Comparison of ENCODE assay signal across 11 cellular contexts in the genomic region with DNA sequence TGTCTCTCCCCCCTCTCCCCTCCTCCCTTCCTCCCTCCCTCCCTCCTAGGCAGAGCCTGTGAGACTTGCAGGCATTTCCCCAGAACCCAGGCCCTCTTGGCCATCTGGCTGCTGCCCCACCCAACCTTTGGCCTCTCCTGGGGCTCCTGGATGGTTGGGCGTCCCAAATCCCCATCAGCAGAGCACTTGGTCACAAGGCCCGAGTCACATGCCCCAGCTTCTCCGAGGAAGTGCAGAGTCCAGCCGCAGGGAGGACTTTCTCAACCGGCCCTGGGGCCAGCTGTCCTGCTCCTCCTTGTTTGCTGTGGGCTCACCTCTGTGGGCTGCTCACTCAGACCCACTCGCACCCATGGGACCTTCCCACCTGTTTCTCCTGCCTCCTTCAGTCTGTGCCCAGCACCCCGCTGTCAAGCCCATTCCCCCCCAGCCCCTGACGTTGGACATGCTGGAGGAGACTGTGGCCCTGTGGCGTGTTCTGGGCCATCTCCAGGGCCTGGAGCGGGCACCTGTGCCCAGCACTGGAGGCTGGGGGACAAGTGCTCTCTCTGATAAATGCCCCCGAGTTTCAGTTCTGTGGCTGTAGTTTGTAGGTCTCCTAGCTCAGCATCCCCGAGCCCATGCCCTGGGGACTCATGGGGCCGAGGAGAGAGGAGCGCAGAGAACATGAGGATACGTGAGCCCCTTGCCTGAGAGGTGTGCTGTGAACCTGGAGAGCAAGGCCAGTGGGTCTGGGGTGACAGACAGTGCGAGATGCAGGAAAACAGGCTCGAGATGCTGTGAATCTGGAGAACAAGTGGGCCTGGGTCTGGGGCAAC. TPM values are rescaled to one million over a fixed set of nuclear protein-coding genes. Genes with fewer than 3 reads are reported as not detected.
A peak's percentile ranks its signal among the peaks of the same experiment; 100 is the strongest.
DNase-seq lines count a peak whose midpoint lies in the region; FAIRE-seq and TF ChIP-seq lines count a peak whose summit lies in the region.
"Had no signal": no experiment of that assay in that cellular context is flagged by ENCODE, and none has a peak within 500 bp of the region (broad histone marks: within the 10 kb centered on the region; RNA-seq: fewer than 3 reads in every experiment).

No MANE protein-coding gene starts in this region.

- no peak overlapping the region for H3K4me3 ChIP-seq in right atrium auricular region
- no peak overlapping the region for H3K4me3 ChIP-seq in skeletal muscle tissue (ENCODE audit: low read length in 3 of 3)

- H3K18ac ChIP-seq in H9 (ENCODE audit: insufficient read length, low read depth, low read length) = no peak overlapping the region

- H3K4me3 Mint-ChIP-seq in H9 = no peak overlapping the region
- H3K4me3 Mint-ChIP-seq in activated T-helper 1 cell treated with anti-CD3 and anti-CD28 coated beads, Interleukin-12 subunit alpha, Interleukin-12 subunit beta, Interleukin-2, Interleukin-4 antibody, amounts not matched to agents 30 ng/mL and 10 ng/mL and 1 ng/mL, durations not matched to agents 14 hours and 24 hours and 36 hours = peak overlapping the region; percentile 75

- H3K9ac ChIP-seq in H9 (ENCODE audit: extremely low read depth, insufficient read length, low read length) (no peak overlapping the region), skeletal muscle tissue (ENCODE audit: low read depth in 1 of 3, low read length in 3 of 3) (peak overlapping the region in 1 of 3 donors; percentile 45)

- H3K27me3 ChIP-seq in H9 (ENCODE audit: insufficient read depth, low read length) (no peaks in the 10 kb centered on the region), right atrium auricular region (no peaks in the 10 kb centered on the region), skeletal muscle tissue (ENCODE audit: control insufficient read depth in 3 of 3, insufficient read depth in 3 of 3, low read length in 3 of 3) (no peaks in the 10 kb centered on the region)

- H4K91ac ChIP-seq in H9 (ENCODE audit: insufficient read length, low read depth, low read length) = no peak overlapping the region

- H3K36me3 ChIP-seq in right atrium auricular region = no peaks in the 10 kb centered on the region
- H3K36me3 ChIP-seq in skeletal muscle tissue (ENCODE audit: control insufficient read depth in 3 of 3, insufficient read depth in 3 of 3, low read length in 3 of 3) = peaks cover 0 to 4% (median 0%) of the 10 kb centered on the region in 3 donors

- no peak for FAIRE-seq in D721Med (lab: Jason Lieb, UNC)
- FAIRE-seq: colon had no signal

- H3K4me1 ChIP-seq in H9 (ENCODE audit: insufficient read depth, low read length) = no peaks in the 10 kb centered on the region
- H3K4me1 ChIP-seq in right atrium auricular region = peaks cover 0 to 42% of the 10 kb centered on the region in 2 donors
- peaks cover 33 to 59% (median 47%) of the 10 kb centered on the region in 3 donors for H3K4me1 ChIP-seq in skeletal muscle tissue (ENCODE audit: control insufficient read depth in 3 of 3, insufficient read depth in 3 of 3, low read length in 3 of 3)

- peaks cover 15 to 35% (median 27%) of the 10 kb centered on the region in 3 experiments for H3K36me3 Mint-ChIP-seq in H9 (ENCODE audit: insufficient read depth in 1 of 3, low read depth in 3 of 3)
- H3K36me3 Mint-ChIP-seq in activated T-helper 1 cell treated with anti-CD3 and anti-CD28 coated beads, Interleukin-12 subunit alpha, Interleukin-12 subunit beta, Interleukin-2, Interleukin-4 antibody, amounts not matched to agents 30 ng/mL and 10 ng/mL and 1 ng/mL, durations not matched to agents 14 hours and 24 hours and 36 hours (ENCODE audit: low read depth) = peaks cover 32% of the 10 kb centered on the region

- WGBS in H9 (ENCODE audit: extremely low coverage, insufficient read length, low lambda C conversion rate) = no CpG with 5 or more reads among the region's 17 CpGs

- no peaks in the 10 kb centered on the region for H3K23me2 ChIP-seq in H9 (ENCODE audit: insufficient read length, low read depth, low read length, poor library complexity, severe bottlenecking)

- DNase-seq in H9 (no peak), right atrium auricular region (ENCODE audit: low spot score) (peak; percentile 75), DMS79 treated with DMSO at 0.1 percent for 48 hours (lab: John Stamatoyannopoulos, UW) (no peak), D721Med (ENCODE audit: insufficient read length, low spot score) (no peak), NCI-H1930 (lab: John Stamatoyannopoulos, UW) (no peak), NOMO-1 (lab: John Stamatoyannopoulos, UW; ENCODE audit: unreplicated experiment in 2 of 2) (no peak)
- no peak for DNase-seq in activated T-helper 1 cell treated with anti-CD3 and anti-CD28 coated beads, Interleukin-12 subunit alpha, Interleukin-12 subunit beta, Interleukin-2, Interleukin-4 antibody, amounts not matched to agents 30 ng/mL and 10 ng/mL and 1 ng/mL, durations not matched to agents 14 hours and 24 hours and 36 hours (ENCODE audit: low spot score)

- H2BK15ac ChIP-seq in H9 (ENCODE audit: low read depth, low read length) = no peak overlapping the region

- H3K9me3 ChIP-seq in H9 (ENCODE audit: control insufficient read depth, low read depth, low read length) (no peaks in the 10 kb centered on the region), right atrium auricular region (no peaks in the 10 kb centered on the region), skeletal muscle tissue (ENCODE audit: control insufficient read depth in 3 of 3, low read length in 3 of 3) (no peaks in the 10 kb centered on the region)

- H3K56ac ChIP-seq in H9 (ENCODE audit: insufficient read length, low read depth, low read length) = no peak overlapping the region

- H3K27ac ChIP-seq in H9 (ENCODE audit: insufficient read length, low read depth, low read length) (no peak overlapping the region), right atrium auricular region (peak overlapping the region; percentile 26 to 42), skeletal muscle tissue (ENCODE audit: low read depth, low read length) (peak overlapping the region; percentile 56)

- no peak overlapping the region for H2BK12ac ChIP-seq in H9 (ENCODE audit: insufficient read length, low read depth, low read length)

- no peak overlapping the region for H2AFZ ChIP-seq in H9 (ENCODE audit: low read length)

- no peak overlapping the region for H3K4me2 ChIP-seq in H9 (ENCODE audit: insufficient read depth, insufficient read length, low read length)

- H2BK20ac ChIP-seq in H9 (ENCODE audit: low read depth, low read length, poor library complexity, severe bottlenecking) = no peak overlapping the region

- no peak overlapping the region for H4K8ac ChIP-seq in H9 (replicated peaks; ENCODE audit: insufficient read length, low read depth, low read length)

- no peak overlapping the region for H3K4ac ChIP-seq in H9 (ENCODE audit: low read depth, low read length)

- peaks cover 4% of the 10 kb centered on the region for H4K20me1 ChIP-seq in H9 (ENCODE audit: control insufficient read depth, insufficient read depth, insufficient read length)

- H3T11ph ChIP-seq in H9 (ENCODE audit: low read length) = no peak overlapping the region

- intact Hi-C loops in activated T-helper 1 cell treated with anti-CD3 and anti-CD28 coated beads, Interleukin-12 subunit alpha, Interleukin-12 subunit beta, Interleukin-2, Interleukin-4 antibody, amounts not matched to agents 30 ng/mL and 10 ng/mL and 1 ng/mL, durations not matched to agents 14 hours and 24 hours and 36 hours (cut with micrococcal nuclease) = no loop called here

- no peak overlapping the region for H3K23ac ChIP-seq in H9 (ENCODE audit: insufficient read length, low read depth, low read length)

- H2BK5ac ChIP-seq in H9 (ENCODE audit: insufficient read length, low read length) = no peak overlapping the region

- no peaks in the 10 kb centered on the region for H3K79me1 ChIP-seq in H9 (ENCODE audit: insufficient read depth, low read depth, low read length, poor library complexity, severe bottlenecking)

- no peak for TF ChIP-seq CTCF in H9 (conservative IDR thresholded peaks at IDR 0.05)
- TF ChIP-seq CTCF in right atrium auricular region (IDR thresholded peaks at IDR 0.05) = no peak
- no peak for TF ChIP-seq CTCF in D721Med (IDR thresholded peaks at IDR 0.05; ENCODE audit: insufficient read depth, missing control alignments)

- H3K79me2 ChIP-seq in H9 (ENCODE audit: insufficient read depth, low read length) = no peaks in the 10 kb centered on the region; the same call in 1 of the 2 replicates

- H3K27ac Mint-ChIP-seq in H9 = peak overlapping the region; percentile 71 to 94 (median 81)
- H3K27ac Mint-ChIP-seq in activated T-helper 1 cell treated with anti-CD3 and anti-CD28 coated beads, Interleukin-12 subunit alpha, Interleukin-12 subunit beta, Interleukin-2, Interleukin-4 antibody, amounts not matched to agents 30 ng/mL and 10 ng/mL and 1 ng/mL, durations not matched to agents 14 hours and 24 hours and 36 hours = peak overlapping the region; percentile 89

- no peak overlapping the region for H2AK5ac ChIP-seq in H9 (ENCODE audit: insufficient read length, low read length)

- H3K4me1 Mint-ChIP-seq in H9 = peaks cover 9 to 24% of the 10 kb centered on the region in 2 experiments
- peaks cover 85% of the 10 kb centered on the region for H3K4me1 Mint-ChIP-seq in activated T-helper 1 cell treated with anti-CD3 and anti-CD28 coated beads, Interleukin-12 subunit alpha, Interleukin-12 subunit beta, Interleukin-2, Interleukin-4 antibody, amounts not matched to agents 30 ng/mL and 10 ng/mL and 1 ng/mL, durations not matched to agents 14 hours and 24 hours and 36 hours (ENCODE audit: low read depth)

- H3K27me3 Mint-ChIP-seq in H9 (ENCODE audit: low read depth) = no peaks in the 10 kb centered on the region
- H3K27me3 Mint-ChIP-seq in activated T-helper 1 cell treated with anti-CD3 and anti-CD28 coated beads, Interleukin-12 subunit alpha, Interleukin-12 subunit beta, Interleukin-2, Interleukin-4 antibody, amounts not matched to agents 30 ng/mL and 10 ng/mL and 1 ng/mL, durations not matched to agents 14 hours and 24 hours and 36 hours (ENCODE audit: insufficient read depth) = no peaks in the 10 kb centered on the region

- no peak overlapping the region; the same call in 1 of the 2 replicates for H3K14ac ChIP-seq in H9 (ENCODE audit: insufficient read depth, low read length)

- no peaks in the 10 kb centered on the region for H3K9me3 Mint-ChIP-seq in H9
- no peaks in the 10 kb centered on the region for H3K9me3 Mint-ChIP-seq in activated T-helper 1 cell treated with anti-CD3 and anti-CD28 coated beads, Interleukin-12 subunit alpha, Interleukin-12 subunit beta, Interleukin-2, Interleukin-4 antibody, amounts not matched to agents 30 ng/mL and 10 ng/mL and 1 ng/mL, durations not matched to agents 14 hours and 24 hours and 36 hours

- no peak overlapping the region for H4K5ac ChIP-seq in H9 (ENCODE audit: insufficient read length, low read depth, low read length)

- no peak overlapping the region for H2BK120ac ChIP-seq in H9 (ENCODE audit: low read depth, low read length, poor library complexity, severe bottlenecking)

RNA-seq across cellular contexts. Expression of gene ZNF750, which starts 42.3 kb away (rescaled TPM):
- total RNA-seq in H9 (2021) (0.09 TPM in 1 of 2 replicates, not detected in the other), right atrium auricular region (not detected), skeletal muscle tissue (not detected)
- total RNA-seq in activated T-helper 1 cell treated with anti-CD3 and anti-CD28 coated beads, Interleukin-12 subunit alpha, Interleukin-12 subunit beta, Interleukin-2, Interleukin-4 antibody, amounts not matched to agents 30 ng/mL and 10 ng/mL and 1 ng/mL, durations not matched to agents 14 hours and 24 hours and 36 hours = not detected in 2 replicates
- total RNA-seq: T-helper 1 cell treated with Interleukin-12 subunit alpha and Interleukin-12 subunit beta and Interleukin-4 antibody, amounts not matched to agents 30 ng/mL and 1 ng/mL, for 36 hours; temporal lobe had no signal
